In the genomic region with DNA sequence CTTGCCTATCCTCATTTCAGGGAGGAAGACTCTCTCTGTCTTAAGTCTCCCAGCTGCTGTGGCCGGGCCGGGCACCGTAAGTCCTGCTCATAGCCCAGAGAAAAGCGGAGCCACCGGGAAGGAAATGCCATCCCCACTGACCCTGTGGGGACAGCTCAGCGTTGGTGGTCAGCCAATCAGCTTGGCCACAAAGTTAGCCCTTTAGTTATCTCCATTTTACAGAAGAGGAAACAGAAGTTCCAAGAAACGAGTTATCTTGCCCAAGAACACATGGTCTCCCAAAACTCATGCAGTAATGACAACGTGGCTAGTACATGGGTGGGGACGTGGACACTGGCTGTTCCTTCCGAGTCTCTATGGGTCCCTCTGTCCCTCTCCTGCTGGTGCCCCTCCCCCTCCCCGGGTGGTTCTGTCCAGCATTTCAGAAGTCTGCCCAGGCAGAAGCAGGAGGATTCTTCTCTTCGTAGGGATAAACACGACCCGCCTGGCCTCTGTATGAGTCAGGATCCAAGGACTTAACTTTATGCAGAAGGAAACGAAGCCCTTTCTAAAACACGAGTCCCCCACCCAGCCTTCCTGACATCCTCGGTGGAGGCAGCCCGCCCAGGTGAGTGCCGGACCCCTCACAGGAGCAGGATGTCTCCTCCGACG, we compare ENCODE assay signal across 1 cellular context.
TF ChIP-seq lines count a peak whose summit lies in the region.

No MANE protein-coding gene starts in this region.

TF ChIP-seq in K562, 482 proteins besides CTCF, POLR2A, EP300 and RAD21 (continued from another document and continues in another):
- TF ChIP-seq, protein P1, sequence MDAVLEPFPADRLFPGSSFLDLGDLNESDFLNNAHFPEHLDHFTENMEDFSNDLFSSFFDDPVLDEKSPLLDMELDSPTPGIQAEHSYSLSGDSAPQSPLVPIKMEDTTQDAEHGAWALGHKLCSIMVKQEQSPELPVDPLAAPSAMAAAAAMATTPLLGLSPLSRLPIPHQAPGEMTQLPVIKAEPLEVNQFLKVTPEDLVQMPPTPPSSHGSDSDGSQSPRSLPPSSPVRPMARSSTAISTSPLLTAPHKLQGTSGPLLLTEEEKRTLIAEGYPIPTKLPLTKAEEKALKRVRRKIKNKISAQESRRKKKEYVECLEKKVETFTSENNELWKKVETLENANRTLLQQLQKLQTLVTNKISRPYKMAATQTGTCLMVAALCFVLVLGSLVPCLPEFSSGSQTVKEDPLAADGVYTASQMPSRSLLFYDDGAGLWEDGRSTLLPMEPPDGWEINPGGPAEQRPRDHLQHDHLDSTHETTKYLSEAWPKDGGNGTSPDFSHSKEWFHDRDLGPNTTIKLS (IDR thresholded peaks at IDR 0.05; ENCODE audit: borderline replicate concordance, low read depth), result peak; percentile 99
- TF ChIP-seq, protein P2, sequence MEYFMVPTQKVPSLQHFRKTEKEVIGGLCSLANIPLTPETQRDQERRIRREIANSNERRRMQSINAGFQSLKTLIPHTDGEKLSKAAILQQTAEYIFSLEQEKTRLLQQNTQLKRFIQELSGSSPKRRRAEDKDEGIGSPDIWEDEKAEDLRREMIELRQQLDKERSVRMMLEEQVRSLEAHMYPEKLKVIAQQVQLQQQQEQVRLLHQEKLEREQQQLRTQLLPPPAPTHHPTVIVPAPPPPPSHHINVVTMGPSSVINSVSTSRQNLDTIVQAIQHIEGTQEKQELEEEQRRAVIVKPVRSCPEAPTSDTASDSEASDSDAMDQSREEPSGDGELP (CRISPR knock-in tag; IDR thresholded peaks at IDR 0.05; ENCODE audit: borderline replicate concordance), result peak; percentile 85
- TF ChIP-seq MTA2 (IDR thresholded peaks at IDR 0.05; ENCODE audit: low read depth) (peak; percentile 83), MAFG (tag; conservative IDR thresholded peaks at IDR 0.05) (no peak), RNF2 (IDR thresholded peaks at IDR 0.05) (peak; percentile 41; the same call in 1 of the 2 replicates), ZNF311 (CRISPR knock-in tag; IDR thresholded peaks at IDR 0.05) (0 out of 2 replicates have a peak, but pooled peaks have one; percentile 28), MAFF (IDR thresholded peaks at IDR 0.05; ENCODE audit: low read length) (no peak), CBFB (CRISPR knock-in tag; IDR thresholded peaks at IDR 0.05) (no peak), ZKSCAN8 (CRISPR knock-in tag; IDR thresholded peaks at IDR 0.05) (peak; percentile 71; the same call in 1 of the 2 replicates), CBFA2T2 (conservative IDR thresholded peaks at IDR 0.05) (peak; percentile 91), PTRF (tag; IDR thresholded peaks at IDR 0.05) (no peak), ATF1 (CRISPR knock-in tag; IDR thresholded peaks at IDR 0.05) (no peak), ATF1 (tag; IDR thresholded peaks at IDR 0.05) (peak; percentile 61), ATF7 (IDR thresholded peaks at IDR 0.05) (peak; percentile 86), NFYB (IDR thresholded peaks at IDR 0.05; ENCODE audit: extremely low read depth, insufficient read length) (no peak), TAF9B (IDR thresholded peaks at IDR 0.05; ENCODE audit: partially characterized antibody) (peak; percentile 69), NCOR1 (IDR thresholded peaks at IDR 0.05) (peak; percentile 90), SMARCA5 (IDR thresholded peaks at IDR 0.05) (no peak), NBN (IDR thresholded peaks at IDR 0.05; ENCODE audit: low read depth) (0 out of 2 replicates have a peak, but pooled peaks have one; percentile 41), LEF1 (IDR thresholded peaks at IDR 0.05) (peak; percentile 62; the same call in 1 of the 2 replicates), ZNF444 (CRISPR knock-in tag; IDR thresholded peaks at IDR 0.05) (no peak), NFE2 (IDR thresholded peaks at IDR 0.05; ENCODE audit: low read depth) (0 out of 2 replicates have a peak, but pooled peaks have one; percentile 12), SMARCB1 (IDR thresholded peaks at IDR 0.05; ENCODE audit: insufficient read length, low read depth) (no peak), FOXM1 (IDR thresholded peaks at IDR 0.05; ENCODE audit: low read depth) (peak; percentile 70; the same call in 1 of the 2 replicates), FOXM1 (CRISPR knock-in tag; IDR thresholded peaks at IDR 0.05; ENCODE audit: low read depth) (no peak), PHF20 (IDR thresholded peaks at IDR 0.05; ENCODE audit: partially characterized antibody) (no peak), CCNT2 (IDR thresholded peaks at IDR 0.05; ENCODE audit: borderline replicate concordance, extremely low read depth, insufficient read length, low read depth, low read length) (peak; percentile 43), GATA2 (CRISPR knock-in tag; IDR thresholded peaks at IDR 0.05) (peak; percentile 92)
- TF ChIP-seq, protein P3, sequence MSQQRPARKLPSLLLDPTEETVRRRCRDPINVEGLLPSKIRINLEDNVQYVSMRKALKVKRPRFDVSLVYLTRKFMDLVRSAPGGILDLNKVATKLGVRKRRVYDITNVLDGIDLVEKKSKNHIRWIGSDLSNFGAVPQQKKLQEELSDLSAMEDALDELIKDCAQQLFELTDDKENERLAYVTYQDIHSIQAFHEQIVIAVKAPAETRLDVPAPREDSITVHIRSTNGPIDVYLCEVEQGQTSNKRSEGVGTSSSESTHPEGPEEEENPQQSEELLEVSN (IDR thresholded peaks at IDR 0.05; ENCODE audit: borderline replicate concordance in 1 of 2, extremely low read depth in 1 of 2, insufficient read depth in 1 of 2, insufficient read length in 1 of 2, low read depth in 1 of 2, low read length in 1 of 2, poor library complexity in 1 of 2, severe bottlenecking in 1 of 2), result peak; percentile 45 to 57
- TF ChIP-seq, protein P4, sequence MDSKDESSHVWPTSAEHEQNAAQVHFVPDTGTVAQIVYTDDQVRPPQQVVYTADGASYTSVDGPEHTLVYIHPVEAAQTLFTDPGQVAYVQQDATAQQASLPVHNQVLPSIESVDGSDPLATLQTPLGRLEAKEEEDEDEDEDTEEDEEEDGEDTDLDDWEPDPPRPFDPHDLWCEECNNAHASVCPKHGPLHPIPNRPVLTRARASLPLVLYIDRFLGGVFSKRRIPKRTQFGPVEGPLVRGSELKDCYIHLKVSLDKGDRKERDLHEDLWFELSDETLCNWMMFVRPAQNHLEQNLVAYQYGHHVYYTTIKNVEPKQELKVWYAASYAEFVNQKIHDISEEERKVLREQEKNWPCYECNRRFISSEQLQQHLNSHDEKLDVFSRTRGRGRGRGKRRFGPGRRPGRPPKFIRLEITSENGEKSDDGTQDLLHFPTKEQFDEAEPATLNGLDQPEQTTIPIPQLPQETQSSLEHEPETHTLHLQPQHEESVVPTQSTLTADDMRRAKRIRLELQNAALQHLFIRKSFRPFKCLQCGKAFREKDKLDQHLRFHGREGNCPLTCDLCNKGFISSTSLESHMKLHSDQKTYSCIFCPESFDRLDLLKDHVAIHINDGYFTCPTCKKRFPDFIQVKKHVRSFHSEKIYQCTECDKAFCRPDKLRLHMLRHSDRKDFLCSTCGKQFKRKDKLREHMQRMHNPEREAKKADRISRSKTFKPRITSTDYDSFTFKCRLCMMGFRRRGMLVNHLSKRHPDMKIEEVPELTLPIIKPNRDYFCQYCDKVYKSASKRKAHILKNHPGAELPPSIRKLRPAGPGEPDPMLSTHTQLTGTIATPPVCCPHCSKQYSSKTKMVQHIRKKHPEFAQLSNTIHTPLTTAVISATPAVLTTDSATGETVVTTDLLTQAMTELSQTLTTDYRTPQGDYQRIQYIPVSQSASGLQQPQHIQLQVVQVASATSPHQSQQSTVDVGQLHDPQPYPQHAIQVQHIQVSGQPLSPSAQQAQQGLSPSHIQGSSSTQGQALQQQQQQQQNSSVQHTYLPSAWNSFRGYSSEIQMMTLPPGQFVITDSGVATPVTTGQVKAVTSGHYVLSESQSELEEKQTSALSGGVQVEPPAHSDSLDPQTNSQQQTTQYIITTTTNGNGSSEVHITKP (IDR thresholded peaks at IDR 0.05; ENCODE audit: partially characterized antibody), result peak; percentile 91
- TF ChIP-seq, protein P5, sequence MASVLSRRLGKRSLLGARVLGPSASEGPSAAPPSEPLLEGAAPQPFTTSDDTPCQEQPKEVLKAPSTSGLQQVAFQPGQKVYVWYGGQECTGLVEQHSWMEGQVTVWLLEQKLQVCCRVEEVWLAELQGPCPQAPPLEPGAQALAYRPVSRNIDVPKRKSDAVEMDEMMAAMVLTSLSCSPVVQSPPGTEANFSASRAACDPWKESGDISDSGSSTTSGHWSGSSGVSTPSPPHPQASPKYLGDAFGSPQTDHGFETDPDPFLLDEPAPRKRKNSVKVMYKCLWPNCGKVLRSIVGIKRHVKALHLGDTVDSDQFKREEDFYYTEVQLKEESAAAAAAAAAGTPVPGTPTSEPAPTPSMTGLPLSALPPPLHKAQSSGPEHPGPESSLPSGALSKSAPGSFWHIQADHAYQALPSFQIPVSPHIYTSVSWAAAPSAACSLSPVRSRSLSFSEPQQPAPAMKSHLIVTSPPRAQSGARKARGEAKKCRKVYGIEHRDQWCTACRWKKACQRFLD (CRISPR knock-in tag; IDR thresholded peaks at IDR 0.05), result peak; percentile 42; the same call in 1 of the 2 replicates
- TF ChIP-seq, protein P6, sequence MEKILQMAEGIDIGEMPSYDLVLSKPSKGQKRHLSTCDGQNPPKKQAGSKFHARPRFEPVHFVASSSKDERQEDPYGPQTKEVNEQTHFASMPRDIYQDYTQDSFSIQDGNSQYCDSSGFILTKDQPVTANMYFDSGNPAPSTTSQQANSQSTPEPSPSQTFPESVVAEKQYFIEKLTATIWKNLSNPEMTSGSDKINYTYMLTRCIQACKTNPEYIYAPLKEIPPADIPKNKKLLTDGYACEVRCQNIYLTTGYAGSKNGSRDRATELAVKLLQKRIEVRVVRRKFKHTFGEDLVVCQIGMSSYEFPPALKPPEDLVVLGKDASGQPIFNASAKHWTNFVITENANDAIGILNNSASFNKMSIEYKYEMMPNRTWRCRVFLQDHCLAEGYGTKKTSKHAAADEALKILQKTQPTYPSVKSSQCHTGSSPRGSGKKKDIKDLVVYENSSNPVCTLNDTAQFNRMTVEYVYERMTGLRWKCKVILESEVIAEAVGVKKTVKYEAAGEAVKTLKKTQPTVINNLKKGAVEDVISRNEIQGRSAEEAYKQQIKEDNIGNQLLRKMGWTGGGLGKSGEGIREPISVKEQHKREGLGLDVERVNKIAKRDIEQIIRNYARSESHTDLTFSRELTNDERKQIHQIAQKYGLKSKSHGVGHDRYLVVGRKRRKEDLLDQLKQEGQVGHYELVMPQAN (IDR thresholded peaks at IDR 0.05; ENCODE audit: borderline replicate concordance), result no peak; the same call in 1 of the 2 replicates
- TF ChIP-seq, protein P7, sequence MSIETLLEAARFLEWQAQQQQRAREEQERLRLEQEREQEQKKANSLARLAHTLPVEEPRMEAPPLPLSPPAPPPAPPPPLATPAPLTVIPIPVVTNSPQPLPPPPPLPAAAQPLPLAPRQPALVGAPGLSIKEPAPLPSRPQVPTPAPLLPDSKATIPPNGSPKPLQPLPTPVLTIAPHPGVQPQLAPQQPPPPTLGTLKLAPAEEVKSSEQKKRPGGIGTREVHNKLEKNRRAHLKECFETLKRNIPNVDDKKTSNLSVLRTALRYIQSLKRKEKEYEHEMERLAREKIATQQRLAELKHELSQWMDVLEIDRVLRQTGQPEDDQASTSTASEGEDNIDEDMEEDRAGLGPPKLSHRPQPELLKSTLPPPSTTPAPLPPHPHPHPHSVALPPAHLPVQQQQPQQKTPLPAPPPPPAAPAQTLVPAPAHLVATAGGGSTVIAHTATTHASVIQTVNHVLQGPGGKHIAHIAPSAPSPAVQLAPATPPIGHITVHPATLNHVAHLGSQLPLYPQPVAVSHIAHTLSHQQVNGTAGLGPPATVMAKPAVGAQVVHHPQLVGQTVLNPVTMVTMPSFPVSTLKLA (conservative IDR thresholded peaks at IDR 0.05), result peak; percentile 95 to 96
- TF ChIP-seq, protein P8, sequence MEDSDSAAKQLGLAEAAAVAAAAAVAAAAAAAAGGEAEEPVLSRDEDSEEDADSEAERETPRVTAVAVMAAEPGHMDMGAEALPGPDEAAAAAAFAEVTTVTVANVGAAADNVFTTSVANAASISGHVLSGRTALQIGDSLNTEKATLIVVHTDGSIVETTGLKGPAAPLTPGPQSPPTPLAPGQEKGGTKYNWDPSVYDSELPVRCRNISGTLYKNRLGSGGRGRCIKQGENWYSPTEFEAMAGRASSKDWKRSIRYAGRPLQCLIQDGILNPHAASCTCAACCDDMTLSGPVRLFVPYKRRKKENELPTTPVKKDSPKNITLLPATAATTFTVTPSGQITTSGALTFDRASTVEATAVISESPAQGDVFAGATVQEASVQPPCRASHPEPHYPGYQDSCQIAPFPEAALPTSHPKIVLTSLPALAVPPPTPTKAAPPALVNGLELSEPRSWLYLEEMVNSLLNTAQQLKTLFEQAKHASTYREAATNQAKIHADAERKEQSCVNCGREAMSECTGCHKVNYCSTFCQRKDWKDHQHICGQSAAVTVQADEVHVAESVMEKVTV (CRISPR knock-in tag; IDR thresholded peaks at IDR 0.05), result no peak
